Comparison of ENCODE assay signal across 28 cellular contexts in the genomic region with DNA sequence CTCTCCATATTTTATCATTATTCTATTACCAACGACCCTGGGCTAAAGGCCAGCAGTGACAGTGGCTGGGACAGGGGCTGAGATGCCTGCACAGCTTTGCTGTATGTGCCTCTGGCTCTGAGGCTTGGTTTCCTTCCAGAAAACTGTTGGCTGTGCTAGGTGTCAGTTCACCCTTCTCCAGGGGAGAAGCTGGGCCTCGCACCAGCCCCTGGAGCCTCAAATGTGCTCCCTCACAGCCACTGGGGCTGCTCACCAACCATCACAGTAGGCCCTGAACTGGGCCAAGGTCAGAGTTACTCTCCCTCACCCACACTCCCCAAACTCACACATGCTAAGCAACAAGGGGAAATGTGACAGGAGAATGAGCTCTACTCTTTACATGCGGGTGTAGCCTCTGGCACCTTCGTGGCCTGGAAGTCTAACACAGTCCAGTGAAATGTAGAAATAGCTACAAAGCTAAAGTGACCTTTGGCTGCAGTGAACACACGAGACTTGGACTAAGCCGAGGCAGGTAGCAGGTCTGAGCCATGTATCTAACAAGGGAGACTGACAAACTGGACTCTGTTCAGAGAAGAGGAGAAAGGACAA. TPM values are rescaled to one million over a fixed set of nuclear protein-coding genes. Genes with fewer than 3 reads are reported as not detected.
DNase-seq lines count a peak whose midpoint lies in the region; ATAC-seq, FAIRE-seq and TF ChIP-seq lines count a peak whose summit lies in the region.
"Had no signal": no experiment of that assay in that cellular context is flagged by ENCODE, and none has a peak within 500 bp of the region (broad histone marks: within the 10 kb centered on the region; RNA-seq: fewer than 3 reads in every experiment).

No MANE protein-coding gene starts in this region.

- ATAC-seq in left colon, result peak; percentile 52
- no peak for ATAC-seq in GM19452 (IDR thresholded peaks at IDR 0.05; ENCODE audit: unreplicated experiment)
- no peak for ATAC-seq in GM18867 (IDR thresholded peaks at IDR 0.05; ENCODE audit: unreplicated experiment)
- ATAC-seq: activated CD8-positive, alpha-beta T cell treated with anti-CD3 and anti-CD28 coated beads, Interleukin-2, amount 10 ng/mL, durations not matched to agents 7 days and 5 days; naive thymus-derived CD8-positive, alpha-beta T cell; stimulated activated effector memory CD8-positive, alpha-beta T cell treated with anti-CD3 and anti-CD28 coated beads, Interleukin-12 subunit alpha, Interleukin-12 subunit beta, amount 100 ng/mL, for 72 hours had no signal

- TF ChIP-seq CTCF in esophagus muscularis mucosa (IDR thresholded peaks at IDR 0.05) (no peak), colonic mucosa (IDR thresholded peaks at IDR 0.05) (no peak)

- H3K27me3 ChIP-seq in esophagus muscularis mucosa (no peaks in the 10 kb centered on the region), small intestine (ENCODE audit: control insufficient read depth in 2 of 2, insufficient read depth in 2 of 2, low read length in 2 of 2) (no peaks in the 10 kb centered on the region), colonic mucosa (no peaks in the 10 kb centered on the region)
- H3K27me3 ChIP-seq: vagina had no signal

- H3K36me3 ChIP-seq in esophagus muscularis mucosa (no peaks in the 10 kb centered on the region), small intestine (ENCODE audit: control insufficient read depth in 2 of 2, insufficient read depth in 2 of 2, low read length in 2 of 2) (no peaks in the 10 kb centered on the region), colonic mucosa (no peaks in the 10 kb centered on the region)
- H3K36me3 ChIP-seq: vagina had no signal

- 59% methylated on average over 5 of the region's 6 CpGs for WGBS in esophagus muscularis mucosa
- 23 to 60% (median 36%) methylated on average over 6 of the region's 6 CpGs for WGBS in small intestine, 3 donors

- H3K9me3 ChIP-seq in esophagus muscularis mucosa, result no peaks in the 10 kb centered on the region
- no peaks in the 10 kb centered on the region for H3K9me3 ChIP-seq in small intestine (ENCODE audit: control insufficient read depth, low read depth)
- H3K9me3 ChIP-seq in colonic mucosa, result no peaks in the 10 kb centered on the region
- H3K9me3 ChIP-seq: vagina had no signal

- H3K4me1 ChIP-seq in esophagus muscularis mucosa (peaks cover 0 to 35% (median 23%) of the 10 kb centered on the region in 4 donors), small intestine (ENCODE audit: control insufficient read depth in 2 of 2, insufficient read depth in 1 of 2, low read depth in 1 of 2, low read length in 1 of 2) (peaks cover 0 to 20% of the 10 kb centered on the region in 2 donors), colonic mucosa (no peaks in the 10 kb centered on the region)
- H3K4me1 ChIP-seq: vagina had no signal

- intact Hi-C loops in esophagus muscularis mucosa (cut with DNase I) (no loop called here), left colon (cut with DNase I, micrococcal nuclease) (no loop called here), colonic mucosa (cut with DNase I) (no loop called here)

- FAIRE-seq in small intestine (lab: Jason Lieb, UNC), result no peak

- DNase-seq in RPMI7951 (ENCODE audit: low read depth), result peak; percentile 27
- DNase-seq in esophagus muscularis mucosa (ENCODE audit: extremely low spot score), result no peak
- no peak for DNase-seq in left colon
- DNase-seq in small intestine, result peak; percentile 83
- DNase-seq in colonic mucosa, result no peak
- DNase-seq: activated CD4-positive, CD25-positive, alpha-beta regulatory T cell treated with anti-CD3 and anti-CD28 coated beads, Interleukin-2, amount 50 U/mL, for 72 hours; activated CD8-positive, alpha-beta T cell treated with anti-CD3 and anti-CD28 coated beads, Interleukin-2, amount 10 ng/mL, durations not matched to agents 7 days and 5 days; activated gamma-delta T cell treated with Interleukin-2 at 50 U/mL for 16 hours; amniotic stem cell; CD4-positive, alpha-beta memory T cell; GF-D8; HCEC 1CT; hippocampal formation; mesendoderm; MV-4-11; naive thymus-derived CD8-positive, alpha-beta T cell; NCI-H1694 treated with DMSO at 0.1 percent for 48 hours; SIG-M5; stimulated activated CD4-positive, alpha-beta T cell treated with anti-CD3 and anti-CD28 coated beads, Interleukin-2, amount 100 ng/mL, for 24 hours had no signal

- no peak overlapping the region for H3K9ac ChIP-seq in colonic mucosa (ENCODE audit: low read depth in 2 of 2, low read length in 2 of 2)
- H3K9ac ChIP-seq: KMS-11 had no signal

- TF ChIP-seq EP300 in esophagus muscularis mucosa (IDR thresholded peaks at IDR 0.05), result no peak

- no peak overlapping the region for H3K4me3 ChIP-seq in esophagus muscularis mucosa
- no peak overlapping the region for H3K4me3 ChIP-seq in small intestine (ENCODE audit: low read depth in 1 of 2, low read length in 2 of 2)
- no peak overlapping the region for H3K4me3 ChIP-seq in colonic mucosa
- H3K4me3 ChIP-seq: skin epidermis, vagina had no signal

- no peak for TF ChIP-seq POLR2A in esophagus muscularis mucosa (IDR thresholded peaks at IDR 0.05; ENCODE audit: low read depth)

- H3K27ac ChIP-seq in esophagus muscularis mucosa (replicated peaks in 1 of 4) (peak overlapping the region; percentile 11 to 64 (median 43)), small intestine (ENCODE audit: low read depth in 1 of 2, low read length in 1 of 2) (peak overlapping the region in 1 of 2 donors; percentile 85), colonic mucosa (no peak overlapping the region)
- H3K27ac ChIP-seq: epithelial cell of prostate, KMS-11, skin epidermis, vagina had no signal

RNA-seq across cellular contexts. Expression of gene CD160, which starts 4.7 kb away (rescaled TPM):
- total RNA-seq in RPMI7951 (2014; rRNA removed; shearing (Covaris generic)), result not detected in 2 replicates
- total RNA-seq in esophagus muscularis mucosa, result under 1 TPM in 1 of 4 donors, not detected in 3; 0.26 TPM
- under 1 TPM; 0.73 to 0.92 TPM for total RNA-seq in left colon
- 1 to 10 TPM in 1 of 3 donors, under 1 TPM in 2; 0.34 to 4.3 (median 0.67) TPM for polyA plus RNA-seq in small intestine
- total RNA-seq in colonic mucosa, result under 1 TPM; 0.25 to 0.61 TPM
- total RNA-seq: CD4-positive, alpha-beta memory T cell; dermis microvascular lymphatic vessel endothelial cell; naive thymus-derived CD8-positive, alpha-beta T cell; progenitor cell of endocrine pancreas had no signal

RNA-seq across cellular contexts. Expression of gene PDZK1, which starts 7.5 kb away (rescaled TPM):
- total RNA-seq in RPMI7951 (2014; rRNA removed; shearing (Covaris generic)), result 5.3 and 6.1 TPM in 2 replicates
- total RNA-seq in esophagus muscularis mucosa (under 1 TPM in 1 of 4 donors, not detected in 3; 0.75 TPM), left colon (10 to 100 TPM; 17.6 to 22.6 TPM), colonic mucosa (under 1 TPM; 0.64 to 0.98 TPM)
- polyA plus RNA-seq in small intestine, result 100 to 1,000 TPM in 2 of 3 donors, 10 to 100 TPM in 1; 15.1 to 268 (median 141) TPM
- total RNA-seq: CD4-positive, alpha-beta memory T cell; dermis microvascular lymphatic vessel endothelial cell; naive thymus-derived CD8-positive, alpha-beta T cell had no signal

Comparison
In these comparisons a context has a peak if more than half of its experiments do, and no peak if none do; other contexts are left out.
1. DNase-seq: peak in RPMI7951 (single experiment) and small intestine (single experiment); none in esophagus muscularis mucosa (single experiment), left colon (0 of 2) and colonic mucosa (single experiment).